ENCODE assay signal across 8 cellular contexts in genomic region chr7:2555121-2556052, GRCh38. TPM values are rescaled to one million over a fixed set of nuclear protein-coding genes. Genes with fewer than 3 reads are reported as not detected.
DNase-seq lines count a peak whose midpoint lies in the region; ATAC-seq, FAIRE-seq and TF ChIP-seq lines count a peak whose summit lies in the region.

Gene BRAT1 (minus strand): TSS chr7:2555524. CDS start chr7:2554431, 1,093 bp downstream.

- H3K4me1 ChIP-seq in psoas muscle, result peaks cover 27% of the 10 kb centered on the region

- in situ Hi-C loops in GM13977 (cut with MboI; ENCODE audit: low pct_unique_long_range_greater_than_20kb, low sequenced_read_pairs, unreplicated experiment), result no loop called here

- peak; percentile 96 for FAIRE-seq in urothelium cell line (lab: Jason Lieb, UNC)

- H3K4me3 ChIP-seq in psoas muscle, result peak within 1 kb of the TSS; percentile 91

- H3K9me3 Mint-ChIP-seq in T-helper 1 cell treated with Interleukin-12 subunit alpha and Interleukin-12 subunit beta and Interleukin-4 antibody, amounts not matched to agents 30 μg/mL and 1 μg/mL, for 36 hours, result no peaks in the 10 kb centered on the region

- DNase-seq in GM13977 (ENCODE audit: low spot score), result peak; percentile 98
- DNase-seq in NCI-H1694 (lab: John Stamatoyannopoulos, UW), result peak; percentile 78
- peak; percentile 51 to 98 (median 90) for DNase-seq in amygdala (lab: John Stamatoyannopoulos, UW)
- peak; percentile 99 for DNase-seq in left ventricle myocardium superior
- peak; percentile 98 to 99 for DNase-seq in psoas muscle
- peak; percentile 100 for DNase-seq in urothelium cell line (ENCODE audit: low spot score)

- H3K9me3 ChIP-seq in psoas muscle, result no peaks in the 10 kb centered on the region

- TF ChIP-seq CTCF in GM13977 (IDR thresholded peaks at IDR 0.05; ENCODE audit: extremely low read depth, insufficient read depth, missing control alignments) (peak; percentile 36), psoas muscle (IDR thresholded peaks at IDR 0.05) (peak; percentile 49)

- H3K27me3 Mint-ChIP-seq in T-helper 1 cell treated with Interleukin-12 subunit alpha and Interleukin-12 subunit beta and Interleukin-4 antibody, amounts not matched to agents 30 μg/mL and 1 μg/mL, for 36 hours (ENCODE audit: low read depth), result no peaks in the 10 kb centered on the region

- H3K4me3 Mint-ChIP-seq in T-helper 1 cell treated with Interleukin-12 subunit alpha and Interleukin-12 subunit beta and Interleukin-4 antibody, amounts not matched to agents 30 μg/mL and 1 μg/mL, for 36 hours, result peak within 1 kb of the TSS; percentile 86

- WGBS in psoas muscle, 3 donors, result 0 to 1% (median 1%) methylated on average over 63 to 79 of the region's 79 CpGs

- peaks cover 10% of the 10 kb centered on the region for H3K36me3 Mint-ChIP-seq in T-helper 1 cell treated with Interleukin-12 subunit alpha and Interleukin-12 subunit beta and Interleukin-4 antibody, amounts not matched to agents 30 μg/mL and 1 μg/mL, for 36 hours (ENCODE audit: low read depth)

- intact Hi-C loops in left ventricle myocardium superior (cut with micrococcal nuclease) (no loop called here), psoas muscle (cut with DNase I) (loop anchor here in 1 of 2 donors (5.0 kb wide), 1 partner anchor 77 kb away; the partner anchor contains the start of gene TTYH3)

- H3K27ac Mint-ChIP-seq in T-helper 1 cell treated with Interleukin-12 subunit alpha and Interleukin-12 subunit beta and Interleukin-4 antibody, amounts not matched to agents 30 μg/mL and 1 μg/mL, for 36 hours, result peak within 1 kb of the TSS; percentile 81

- peaks cover 28% of the 10 kb centered on the region for H3K4me1 Mint-ChIP-seq in T-helper 1 cell treated with Interleukin-12 subunit alpha and Interleukin-12 subunit beta and Interleukin-4 antibody, amounts not matched to agents 30 μg/mL and 1 μg/mL, for 36 hours (ENCODE audit: low read depth)

- peaks cover 0 to 21% of the 10 kb centered on the region in 2 donors for H3K36me3 ChIP-seq in psoas muscle (ENCODE audit: insufficient read depth in 1 of 2, low read depth in 1 of 2)

- no peaks in the 10 kb centered on the region for H3K27me3 ChIP-seq in psoas muscle (ENCODE audit: insufficient read depth in 3 of 3, low read length in 2 of 3)

- peak within 1 kb of the TSS; percentile 99 for H3K27ac ChIP-seq in psoas muscle

- ATAC-seq in HG02884 (IDR thresholded peaks at IDR 0.05; ENCODE audit: unreplicated experiment), result peak; percentile 67
- peak; percentile 92 for ATAC-seq in left ventricle myocardium superior
- peak; percentile 93 to 96 (median 94) for ATAC-seq in psoas muscle

RNA-seq across cellular contexts. Expression of gene BRAT1, which starts in this region (rescaled TPM):
- total RNA-seq in left ventricle myocardium superior (16.5 TPM), psoas muscle (10 to 100 TPM; 11.9 to 14.3 (median 12.5) TPM)
- polyA plus RNA-seq in psoas muscle, result 10 to 100 TPM; 13.2 to 14.8 (median 14.4) TPM

Comparison
In these comparisons a context has a peak if more than half of its experiments do, and no peak if none do; other contexts are left out.
1. Peak in every context shown above with its lines: DNase-seq, ATAC-seq, H3K4me3 ChIP-seq and H3K27ac ChIP-seq.